ENCODE assay signal across 10 cellular contexts in the genomic region with DNA sequence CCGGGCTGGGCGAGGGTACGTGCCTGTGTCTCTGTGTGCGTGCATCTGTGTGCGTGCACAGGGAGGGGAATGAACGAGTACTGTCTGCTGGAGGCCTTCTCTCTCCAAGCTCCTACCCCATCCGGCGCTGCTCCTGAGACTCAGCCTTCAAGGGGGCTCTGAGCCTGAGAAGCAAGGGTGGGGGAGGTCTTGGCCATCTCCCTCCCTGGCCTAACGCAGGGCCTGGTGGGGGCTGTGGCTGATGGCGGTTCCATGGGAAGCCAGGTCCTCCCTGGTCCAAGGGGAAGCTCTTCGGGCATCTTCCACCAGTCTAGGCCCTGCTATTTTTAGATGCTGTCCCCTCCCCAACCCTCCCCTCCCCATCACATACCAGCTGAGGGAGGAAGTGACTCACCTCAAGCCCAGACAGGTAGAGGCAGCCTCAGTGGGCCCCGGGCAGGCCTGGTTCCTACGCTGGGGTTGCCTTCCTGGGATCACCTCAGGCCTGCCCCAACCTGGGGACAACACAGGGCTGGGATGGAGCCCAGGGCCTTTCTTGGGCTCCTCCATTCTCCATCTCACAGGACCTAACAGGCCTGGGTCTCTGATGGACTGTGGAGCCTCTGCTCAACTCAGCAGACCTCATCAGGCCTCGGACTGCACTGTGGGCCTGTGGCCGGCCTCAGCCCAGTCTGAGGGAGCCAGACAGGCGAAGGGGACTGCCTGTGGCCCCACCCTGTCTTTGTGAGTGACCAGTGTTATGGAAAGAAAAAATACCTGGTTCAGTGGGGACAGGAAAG. TPM values are rescaled to one million over a fixed set of nuclear protein-coding genes. Genes with fewer than 3 reads are reported as not detected.
DNase-seq lines count a peak whose midpoint lies in the region; ATAC-seq and TF ChIP-seq lines count a peak whose summit lies in the region.
"Had no signal": no experiment of that assay in that cellular context is flagged by ENCODE, and none has a peak within 500 bp of the region (broad histone marks: within the 10 kb centered on the region; RNA-seq: fewer than 3 reads in every experiment).

No MANE protein-coding gene starts in this region.

- H3K36me3 Mint-ChIP-seq in activated CD8-positive, alpha-beta memory T cell treated with anti-CD3 and anti-CD28 coated beads, Interleukin-2, amount 10 ng/mL, durations not matched to agents 7 days and 5 days: peaks cover 10% of the 10 kb centered on the region

- TF ChIP-seq EP300 in stomach (IDR thresholded peaks at IDR 0.05): no peak

- ATAC-seq in activated CD8-positive, alpha-beta memory T cell treated with anti-CD3 and anti-CD28 coated beads, Interleukin-2, amount 10 ng/mL, durations not matched to agents 7 days and 5 days: no peak
- ATAC-seq in esophagus mucosa: peak; percentile 51
- no peak for ATAC-seq in GM19351 (IDR thresholded peaks at IDR 0.05; ENCODE audit: unreplicated experiment)
- no peak for ATAC-seq in GM18517 (IDR thresholded peaks at IDR 0.05; ENCODE audit: unreplicated experiment)

- no peaks in the 10 kb centered on the region for H3K9me3 ChIP-seq in stomach

- H3K27ac Mint-ChIP-seq in activated CD8-positive, alpha-beta memory T cell treated with anti-CD3 and anti-CD28 coated beads, Interleukin-2, amount 10 ng/mL, durations not matched to agents 7 days and 5 days: peak overlapping the region; percentile 100

- H3K27me3 ChIP-seq in stomach: no peaks in the 10 kb centered on the region

- no peaks in the 10 kb centered on the region for H3K27me3 Mint-ChIP-seq in activated CD8-positive, alpha-beta memory T cell treated with anti-CD3 and anti-CD28 coated beads, Interleukin-2, amount 10 ng/mL, durations not matched to agents 7 days and 5 days

- H3K4me1 ChIP-seq in stomach: peaks cover 59 to 96% (median 82%) of the 10 kb centered on the region in 4 donors

- TF ChIP-seq CTCF in stomach (IDR thresholded peaks at IDR 0.05): no peak

- peaks cover 71% of the 10 kb centered on the region for H3K4me1 Mint-ChIP-seq in activated CD8-positive, alpha-beta memory T cell treated with anti-CD3 and anti-CD28 coated beads, Interleukin-2, amount 10 ng/mL, durations not matched to agents 7 days and 5 days

- WGBS in stomach, 5 donors: 82 to 95% (median 90%) methylated on average over 12 to 16 of the region's 16 CpGs

- intact Hi-C loops in stomach (cut with DNase I; ENCODE audit: low total_unique reads): no loop called here

- peak overlapping the region in 3 of 5 donors; percentile 34 to 92 (median 91) for H3K27ac ChIP-seq in stomach
- H3K27ac ChIP-seq: 22Rv1 had no signal

- CTCF ChIA-PET in activated CD8-positive, alpha-beta memory T cell treated with anti-CD3 and anti-CD28 coated beads, Interleukin-2, amount 10 ng/mL, durations not matched to agents 7 days and 5 days (lab: Charles Lee): interaction anchor here (1.4 to 10.8 kb wide), 6 partner anchors 10 to 100 kb away, joined by 3 to 98 read pairs (median 5); no protein-coding TSS in a partner anchor

- no peaks in the 10 kb centered on the region for H3K9me3 Mint-ChIP-seq in activated CD8-positive, alpha-beta memory T cell treated with anti-CD3 and anti-CD28 coated beads, Interleukin-2, amount 10 ng/mL, durations not matched to agents 7 days and 5 days (ENCODE audit: low read depth)

- no peak overlapping the region for H3K4me3 ChIP-seq in stomach

- H3K36me3 ChIP-seq in stomach: no peaks in the 10 kb centered on the region

- DNase-seq in DMS53 (lab: John Stamatoyannopoulos, UW) (peak; percentile 56), DMS53 treated with DMSO at 0.1 percent for 48 hours (lab: John Stamatoyannopoulos, UW; ENCODE audit: unreplicated experiment) (no peak), stomach (no peak), HuH-7 (ENCODE audit: low spot score) (no peak)
- peak; percentile 60 for DNase-seq in activated CD8-positive, alpha-beta memory T cell treated with anti-CD3 and anti-CD28 coated beads, Interleukin-2, amount 10 ng/mL, durations not matched to agents 7 days and 5 days
- DNase-seq: Right ventricle myocardium superior had no signal

- no peak overlapping the region for H3K4me3 Mint-ChIP-seq in activated CD8-positive, alpha-beta memory T cell treated with anti-CD3 and anti-CD28 coated beads, Interleukin-2, amount 10 ng/mL, durations not matched to agents 7 days and 5 days

- TF ChIP-seq POLR2A in stomach (IDR thresholded peaks at IDR 0.05): no peak

RNA-seq across cellular contexts. Expression of a gene that starts 32.2 kb away (rescaled TPM):
- total RNA-seq in activated CD8-positive, alpha-beta memory T cell treated with anti-CD3 and anti-CD28 coated beads, Interleukin-2, amount 10 ng/mL, durations not matched to agents 7 days and 5 days: 10 to 100 TPM; 25.5 to 31.4 TPM
- 21.6 TPM for total RNA-seq in esophagus mucosa
- 10 to 100 TPM in 4 of 5 donors, 1 to 10 TPM in 1; 2.3 to 43.2 (median 24.9) TPM for total RNA-seq in stomach
- 10 to 100 TPM; 12.1 to 20.0 (median 16.3) TPM for polyA plus RNA-seq in stomach

RNA-seq across cellular contexts. Expression of a gene that starts 48.7 kb away (rescaled TPM):
- total RNA-seq in activated CD8-positive, alpha-beta memory T cell treated with anti-CD3 and anti-CD28 coated beads, Interleukin-2, amount 10 ng/mL, durations not matched to agents 7 days and 5 days: 100 to 1,000 TPM; 291 to 293 TPM
- total RNA-seq in esophagus mucosa (417 TPM), stomach (100 to 1,000 TPM in 4 of 5 donors, 10 to 100 TPM in 1; 89.9 to 188 (median 154) TPM)
- polyA plus RNA-seq in stomach: 100 to 1,000 TPM; 122 to 176 (median 170) TPM

Comparison
In these comparisons a context has a peak if more than half of its experiments do, and no peak if none do; other contexts are left out.
1. DNase-seq: peak in DMS53 (single experiment) and activated CD8-positive, alpha-beta memory T cell treated with anti-CD3 and anti-CD28 coated beads, Interleukin-2, amount 10 ng/mL, durations not matched to agents 7 days and 5 days (single experiment); none in DMS53 treated with DMSO at 0.1 percent for 48 hours (single experiment), stomach (single experiment) and HuH-7 (single experiment).